Comparison of ENCODE assay signal across 22 cellular contexts in the genomic region with DNA sequence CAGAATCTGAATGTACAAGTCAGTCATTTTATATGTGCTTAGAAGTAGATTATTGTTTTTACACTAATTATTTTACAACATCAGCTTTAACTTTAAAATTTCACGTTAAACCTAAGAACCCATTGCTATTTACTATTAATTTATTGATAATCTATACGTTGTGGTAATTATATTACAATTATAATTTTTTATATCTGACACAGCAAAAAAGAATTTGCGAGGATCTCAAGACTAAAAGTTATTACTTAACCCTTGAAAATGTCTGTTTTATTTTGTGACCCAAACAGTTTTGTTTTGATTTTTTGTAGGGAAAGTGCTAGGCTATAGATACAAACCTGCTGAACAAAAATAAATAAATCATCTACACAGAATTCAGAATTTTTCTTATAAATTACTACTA.
"Had no signal": no experiment of that assay in that cellular context is flagged by ENCODE, and none has a peak within 500 bp of the region (broad histone marks: within the 10 kb centered on the region; RNA-seq: fewer than 3 reads in every experiment).

No MANE protein-coding gene starts in this region.

- H3K4me1 ChIP-seq: adrenal gland, SJSA1 had no signal

- H3K27me3 Mint-ChIP-seq: activated naive CD8-positive, alpha-beta T cell treated with anti-CD3 and anti-CD28 coated beads, Interleukin-2, amount 10 ng/mL, durations not matched to agents 7 days and 5 days had no signal

- DNase-seq: activated CD4-positive, alpha-beta T cell treated with anti-CD3 and anti-CD28 coated beads for 48 hours; activated CD4-positive, alpha-beta T cell treated with anti-CD3 and anti-CD28 coated beads, Interleukin-2, amount 50 U/mL, for 4 hours; activated CD4-positive, CD25-positive, alpha-beta regulatory T cell treated with anti-CD3 and anti-CD28 coated beads, Interleukin-2, amount 50 U/mL, for 72 hours; activated CD8-positive, alpha-beta memory T cell treated with anti-CD3 and anti-CD28 coated beads, Interleukin-2, amount 50 U/mL, for 48 hours; activated CD8-positive, alpha-beta T cell treated with anti-CD3 and anti-CD28 coated beads, Interleukin-2, amount 10 ng/mL, durations not matched to agents 7 days and 5 days; activated naive CD4-positive, alpha-beta T cell treated with anti-CD3 and anti-CD28 coated beads, Interleukin-2, amount 50 U/mL, for 16 hours; activated naive CD8-positive, alpha-beta T cell treated with anti-CD3 and anti-CD28 coated beads, Interleukin-2, amount 10 ng/mL, durations not matched to agents 7 days and 5 days; activated T-cell treated with anti-CD3 and anti-CD28 coated beads, Interleukin-2, amount 50 U/mL, for 1 hour; adrenal gland; anterior cingulate cortex; MM.1S; NCI-H1105 treated with DMSO at 0.1 percent for 48 hours; NCI-H1436 treated with DMSO at 0.1 percent for 48 hours; NCI-H187; NCI-H2081; NCI-H446; NCI-H524; SHP77 had no signal

- H3K36me3 Mint-ChIP-seq: activated naive CD8-positive, alpha-beta T cell treated with anti-CD3 and anti-CD28 coated beads, Interleukin-2, amount 10 ng/mL, durations not matched to agents 7 days and 5 days had no signal

- H3K36me3 ChIP-seq: adrenal gland, SJSA1 had no signal

- ATAC-seq: activated CD8-positive, alpha-beta T cell treated with anti-CD3 and anti-CD28 coated beads, Interleukin-2, amount 10 ng/mL, durations not matched to agents 7 days and 5 days; WTC11 had no signal

- H3K9me3 ChIP-seq: adrenal gland, Peyer's patch, SJSA1 had no signal

- H3K27ac Mint-ChIP-seq: activated CD8-positive, alpha-beta T cell treated with anti-CD3 and anti-CD28 coated beads, Interleukin-2, amount 10 ng/mL, durations not matched to agents 7 days and 5 days; activated naive CD8-positive, alpha-beta T cell treated with anti-CD3 and anti-CD28 coated beads, Interleukin-2, amount 10 ng/mL, durations not matched to agents 7 days and 5 days; T-helper 1 cell treated with Interleukin-12 subunit alpha and Interleukin-12 subunit beta and Interleukin-4 antibody, amounts not matched to agents 30 μg/mL and 1 μg/mL, for 36 hours; WTC11 had no signal

- H3K9me3 Mint-ChIP-seq: activated naive CD8-positive, alpha-beta T cell treated with anti-CD3 and anti-CD28 coated beads, Interleukin-2, amount 10 ng/mL, durations not matched to agents 7 days and 5 days; T-helper 1 cell treated with Interleukin-12 subunit alpha and Interleukin-12 subunit beta and Interleukin-4 antibody, amounts not matched to agents 30 μg/mL and 1 μg/mL, for 36 hours had no signal

- H3K4me3 Mint-ChIP-seq: activated CD8-positive, alpha-beta T cell treated with anti-CD3 and anti-CD28 coated beads, Interleukin-2, amount 10 ng/mL, durations not matched to agents 7 days and 5 days; activated naive CD8-positive, alpha-beta T cell treated with anti-CD3 and anti-CD28 coated beads, Interleukin-2, amount 10 ng/mL, durations not matched to agents 7 days and 5 days; T-helper 1 cell treated with Interleukin-12 subunit alpha and Interleukin-12 subunit beta and Interleukin-4 antibody, amounts not matched to agents 30 μg/mL and 1 μg/mL, for 36 hours; WTC11 had no signal

- H3K27me3 ChIP-seq: adrenal gland, Peyer's patch, SJSA1 had no signal

- H3K4me3 ChIP-seq: adrenal gland, Peyer's patch, SJSA1 had no signal

- H3K27ac ChIP-seq: adrenal gland, SJSA1 had no signal
